26 cellular contexts compared by ENCODE assay signal in genomic region chr5:72126796-72127195, GRCh38. TPM values are rescaled to one million over a fixed set of nuclear protein-coding genes. Genes with fewer than 3 reads are reported as not detected.
A peak's percentile ranks its signal among the peaks of the same experiment; 100 is the strongest.
DNase-seq lines count a peak whose midpoint lies in the region; ATAC-seq and TF ChIP-seq lines count a peak whose summit lies in the region.
"Had no signal": no experiment of that assay in that cellular context is flagged by ENCODE, and none has a peak within 500 bp of the region (broad histone marks: within the 10 kb centered on the region; RNA-seq: fewer than 3 reads in every experiment).

No MANE protein-coding gene starts in this region.

- no peaks in the 10 kb centered on the region for H3K27me3 ChIP-seq in GM23248 (replicated peaks; ENCODE audit: insufficient read depth)
- H3K27me3 ChIP-seq: BLaER1 treated with 17β-estradiol and CSF1 and Interleukin-3, amounts not matched to agents 10 nM and 100 nM; dorsolateral prefrontal cortex; ovary; upper lobe of left lung had no signal

- DNase-seq in GM23248, result peak; percentile 38
- peak; percentile 72 for DNase-seq in NCI-H748 (lab: John Stamatoyannopoulos, UW; ENCODE audit: unreplicated experiment)
- DNase-seq in glutamatergic neuron, result no peak
- DNase-seq in stimulated activated CD4-positive, alpha-beta T cell treated with anti-CD3 and anti-CD28 coated beads, Interleukin-1b, Interleukin-23, amount 100 ng/mL, for 48 hours, result no peak
- no peak for DNase-seq in coronary artery (ENCODE audit: low spot score)
- no peak for DNase-seq in activated CD4-positive, alpha-beta T cell treated with anti-CD3 and anti-CD28 coated beads, Interleukin-2, amount 50 U/mL, for 4 hours
- DNase-seq: activated naive CD4-positive, alpha-beta T cell treated with anti-CD3 and anti-CD28 coated beads, Interleukin-2, amount 50 U/mL, for 16 hours; amniotic stem cell; dorsolateral prefrontal cortex; HCEC 1CT; hypothalamus; Karpas-422; left cardiac atrium; MV-4-11; NCI-H187; OCI-M1; ovary; upper lobe of left lung had no signal

- H3K79me2 ChIP-seq in GM23248 (ENCODE audit: insufficient read depth), result peaks cover 78% of the 10 kb centered on the region

- no peaks in the 10 kb centered on the region for H3K9me3 ChIP-seq in GM23248 (ENCODE audit: low read depth)
- H3K9me3 ChIP-seq: BLaER1 treated with 17β-estradiol and CSF1 and Interleukin-3, amounts not matched to agents 10 nM and 100 nM; ovary; upper lobe of left lung had no signal

- H3K4me2 ChIP-seq in GM23248 (ENCODE audit: unreplicated experiment), result peak overlapping the region; percentile 11
- H3K4me2 ChIP-seq: BLaER1 treated with 17β-estradiol and CSF1 and Interleukin-3, amounts not matched to agents 10 nM and 100 nM had no signal

- H3K27ac ChIP-seq in GM23248, result no peak overlapping the region
- H3K27ac ChIP-seq in coronary artery, result no peak overlapping the region
- H3K27ac ChIP-seq: BLaER1 treated with 17β-estradiol and CSF1 and Interleukin-3, amounts not matched to agents 10 nM and 100 nM; ovary; upper lobe of left lung had no signal

- peaks cover 58% of the 10 kb centered on the region for H3K4me1 ChIP-seq in GM23248 (ENCODE audit: insufficient read depth)
- H3K4me1 ChIP-seq: upper lobe of left lung had no signal

- in situ Hi-C loops in GM23248 (cut with MboI), result no loop called here

- peaks cover 15% of the 10 kb centered on the region for H3K27me3 Mint-ChIP-seq in glutamatergic neuron (ENCODE audit: unreplicated experiment)

- H3K27ac Mint-ChIP-seq in glutamatergic neuron (ENCODE audit: unreplicated experiment), result peak overlapping the region; percentile 30
- H3K27ac Mint-ChIP-seq: activated T-helper 17 cell treated with anti-CD3 and anti-CD28 coated beads, Interleukin-2, amount 50 U/mL, for 72 hours; nephron; stimulated activated memory B cell treated with anti-CD40 and anti-IgM and Interleukin-4, amounts not matched to agents 10 μg/mL and 1 μg/mL and 100 μg/mL, for 72 hours; T-helper 2 cell treated with Interferon-gamma antibody and Interleukin-4, amounts not matched to agents 5 μg/mL and 100 μg/mL, for 36 hours had no signal

- TF ChIP-seq CTCF in glutamatergic neuron (IDR thresholded peaks at IDR 0.05; ENCODE audit: partially characterized antibody, unreplicated experiment) (no peak), coronary artery (IDR thresholded peaks at IDR 0.05) (no peak)

- no peak overlapping the region for H2AFZ ChIP-seq in GM23248

- no peak overlapping the region for H3K9ac ChIP-seq in GM23248
- H3K9ac ChIP-seq: BLaER1 treated with 17β-estradiol and CSF1 and Interleukin-3, amounts not matched to agents 10 nM and 100 nM had no signal

- H3K9me2 ChIP-seq in GM23248 (ENCODE audit: insufficient read depth), result no peaks in the 10 kb centered on the region

- H3K9me3 Mint-ChIP-seq in glutamatergic neuron (ENCODE audit: unreplicated experiment), result peaks cover 12% of the 10 kb centered on the region
- H3K9me3 Mint-ChIP-seq: activated T-helper 17 cell treated with anti-CD3 and anti-CD28 coated beads, Interleukin-2, amount 50 U/mL, for 72 hours; nephron; stimulated activated memory B cell treated with anti-CD40 and anti-IgM and Interleukin-4, amounts not matched to agents 10 μg/mL and 1 μg/mL and 100 μg/mL, for 72 hours; T-helper 2 cell treated with Interferon-gamma antibody and Interleukin-4, amounts not matched to agents 5 μg/mL and 100 μg/mL, for 36 hours had no signal

- H3K4me3 ChIP-seq in GM23248 (no peak overlapping the region), coronary artery (no peak overlapping the region)
- H3K4me3 ChIP-seq: BLaER1 treated with 17β-estradiol and CSF1 and Interleukin-3, amounts not matched to agents 10 nM and 100 nM; dorsolateral prefrontal cortex; ovary; upper lobe of left lung had no signal

- ATAC-seq in SK-N-SH treated with all-trans-retinoic acid at 6 μM for 48 hours, result peak; percentile 45; the same call in 2 of the 3 replicates
- ATAC-seq in GM21423 (IDR thresholded peaks at IDR 0.05; ENCODE audit: unreplicated experiment), result no peak
- ATAC-seq: activated T-helper 17 cell treated with anti-CD3 and anti-CD28 coated beads, Interleukin-2, amount 50 U/mL, for 72 hours; HepG2; stimulated activated memory B cell treated with anti-CD40 and anti-IgM and Interleukin-4, amounts not matched to agents 10 μg/mL and 1 μg/mL and 100 μg/mL, for 72 hours had no signal

- H3K36me3 ChIP-seq in GM23248 (ENCODE audit: low read depth), result peaks cover 24% of the 10 kb centered on the region
- H3K36me3 ChIP-seq: ovary, upper lobe of left lung had no signal

- H3K36me3 Mint-ChIP-seq in glutamatergic neuron (ENCODE audit: unreplicated experiment), result peaks cover 12% of the 10 kb centered on the region
- H3K36me3 Mint-ChIP-seq: stimulated activated memory B cell treated with anti-CD40 and anti-IgM and Interleukin-4, amounts not matched to agents 10 μg/mL and 1 μg/mL and 100 μg/mL, for 72 hours had no signal

- peaks cover 57% of the 10 kb centered on the region for H3F3A ChIP-seq in GM23248 (ENCODE audit: insufficient read depth)

- H3K4me3 Mint-ChIP-seq in glutamatergic neuron (ENCODE audit: unreplicated experiment), result peak overlapping the region; percentile 45
- H3K4me3 Mint-ChIP-seq: activated T-helper 17 cell treated with anti-CD3 and anti-CD28 coated beads, Interleukin-2, amount 50 U/mL, for 72 hours; nephron; stimulated activated memory B cell treated with anti-CD40 and anti-IgM and Interleukin-4, amounts not matched to agents 10 μg/mL and 1 μg/mL and 100 μg/mL, for 72 hours; T-helper 2 cell treated with Interferon-gamma antibody and Interleukin-4, amounts not matched to agents 5 μg/mL and 100 μg/mL, for 36 hours had no signal

- WGBS in GM23248 (ENCODE audit: low coverage in 1 of 2, low lambda C conversion rate in 2 of 2, missing lambda C conversion rate in 2 of 2), 2 experiments, result 98 to 100% methylated on average over 2 of the region's 2 CpGs

- H3K4me1 Mint-ChIP-seq in glutamatergic neuron (ENCODE audit: low read depth, unreplicated experiment), result peaks cover 66% of the 10 kb centered on the region
- H3K4me1 Mint-ChIP-seq: activated T-helper 17 cell treated with anti-CD3 and anti-CD28 coated beads, Interleukin-2, amount 50 U/mL, for 72 hours; stimulated activated memory B cell treated with anti-CD40 and anti-IgM and Interleukin-4, amounts not matched to agents 10 μg/mL and 1 μg/mL and 100 μg/mL, for 72 hours had no signal

- H4K20me1 ChIP-seq in GM23248 (ENCODE audit: insufficient read depth), result peaks cover 8% of the 10 kb centered on the region; the same call in 1 of the 2 replicates

TF ChIP-seq in SK-N-SH treated with all-trans-retinoic acid at 6 μM for 48 hours, 23 proteins besides CTCF, POLR2A, EP300 and RAD21:
- no peak for TF ChIP-seq ISL1 (CRISPR knock-in tag; IDR thresholded peaks at IDR 0.05)
- TF ChIP-seq CSRNP3 (CRISPR knock-in tag; IDR thresholded peaks at IDR 0.05), result 0 out of 2 replicates have a peak, but pooled peaks have one; percentile 71

RNA-seq across cellular contexts. Expression of gene MAP1B, which starts 19.5 kb away (rescaled TPM):
- 71.7 and 149 TPM in 2 replicates for total RNA-seq in GM23248 (2014; rRNA removed; shearing (Covaris generic))
- polyA plus RNA-seq in GM23248 (2016; fragmentation: Nextera tagmentation; extraction: Ambion mirVana), result 261 and 267 TPM in 2 replicates
- total RNA-seq in glutamatergic neuron (ENCODE audit: unreplicated experiment), result 2,530 TPM

Comparison
In these comparisons a context has a peak if more than half of its experiments do, and no peak if none do; other contexts are left out.
1. DNase-seq: peak in GM23248 (single experiment) and NCI-H748 (single experiment); none in glutamatergic neuron (single experiment), stimulated activated CD4-positive, alpha-beta T cell treated with anti-CD3 and anti-CD28 coated beads, Interleukin-1b, Interleukin-23, amount 100 ng/mL, for 48 hours (single experiment), coronary artery (single experiment) and activated CD4-positive, alpha-beta T cell treated with anti-CD3 and anti-CD28 coated beads, Interleukin-2, amount 50 U/mL, for 4 hours (0 of 2).
2. RNA of gene MAP1B, which starts 19.5 kb away (total RNA-seq): 2,530 TPM in glutamatergic neuron (single experiment); 71.7 to 149 TPM in GM23248; every median in the first group is over 10 times any median in the second.